ENCODE assay signal across 2 cellular contexts in genomic region chr2:33494877-33495641, GRCh38.
TF ChIP-seq lines count a peak whose summit lies in the region.

No MANE protein-coding gene starts in this region.

TF ChIP-seq in A549, 52 proteins besides CTCF, POLR2A, EP300 and RAD21 (continued from another document):
- TF ChIP-seq BCL3 (IDR thresholded peaks at IDR 0.05) (no peak), FOSL2 (IDR thresholded peaks at IDR 0.05) (no peak), FOSL2 (CRISPR knock-in tag; IDR thresholded peaks at IDR 0.05) (peak; percentile 42; the same call in 1 of the 2 replicates), GATA3 (IDR thresholded peaks at IDR 0.05; ENCODE audit: borderline replicate concordance) (peak; percentile 13; the same call in 1 of the 2 replicates), PBX3 (IDR thresholded peaks at IDR 0.05) (no peak), RFX5 (IDR thresholded peaks at IDR 0.05) (peak; percentile 50), MAFK (IDR thresholded peaks at IDR 0.05; ENCODE audit: partially characterized antibody) (peak; percentile 44)

TF ChIP-seq in endothelial cell of umbilical vein, 7 proteins besides CTCF, POLR2A, EP300 and RAD21 (continued from another document):
- TF ChIP-seq POLR2AphosphoS5 (IDR thresholded peaks at IDR 0.05; ENCODE audit: insufficient read depth, low read depth, low read length) (no peak), MYC (IDR thresholded peaks at IDR 0.05; ENCODE audit: low read depth, low read length) (no peak)
